12 cellular contexts compared by ENCODE assay signal in the genomic region with DNA sequence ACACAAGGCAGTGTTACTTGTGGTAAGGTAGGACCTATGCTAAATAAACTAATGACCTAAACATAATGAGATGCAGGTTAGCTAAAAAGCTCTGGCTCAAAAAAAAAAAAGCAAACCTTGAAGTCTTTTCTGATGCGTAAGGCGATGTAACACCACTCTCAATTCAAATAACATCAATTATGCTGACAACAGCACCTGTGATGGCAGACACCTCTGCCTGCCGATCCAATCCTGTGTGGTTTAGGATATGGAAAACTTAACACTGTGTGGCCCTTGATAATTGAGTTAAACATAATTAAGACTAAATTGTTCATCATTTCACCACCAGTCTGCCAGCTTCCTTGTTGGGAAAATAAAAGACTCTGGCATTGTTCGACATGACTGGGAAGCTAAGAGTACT. TPM values are rescaled to one million over a fixed set of nuclear protein-coding genes. Genes with fewer than 3 reads are reported as not detected.
DNase-seq lines count a peak whose midpoint lies in the region; ATAC-seq and TF ChIP-seq lines count a peak whose summit lies in the region.
"Had no signal": no experiment of that assay in that cellular context is flagged by ENCODE, and none has a peak within 500 bp of the region (broad histone marks: within the 10 kb centered on the region; RNA-seq: fewer than 3 reads in every experiment).

No MANE protein-coding gene starts in this region.

- H3K9me3 ChIP-seq in T-helper 17 cell (ENCODE audit: control insufficient read depth, low read length, poor library complexity, severe bottlenecking) = no peaks in the 10 kb centered on the region
- H3K9me3 ChIP-seq: BE2C, Caco-2 had no signal

- peaks cover 80% of the 10 kb centered on the region for H3K36me3 Mint-ChIP-seq in activated T-cell treated with anti-CD3 and anti-CD28 coated beads, Interleukin-2, amount 50 U/mL, for 24 hours (ENCODE audit: low read depth)
- H3K36me3 Mint-ChIP-seq in GM23338 (ENCODE audit: low read depth) (peaks cover 32% of the 10 kb centered on the region), T-helper 17 cell (ENCODE audit: low read depth) (peaks cover 9% of the 10 kb centered on the region)

- H3K27me3 Mint-ChIP-seq in activated T-cell treated with anti-CD3 and anti-CD28 coated beads, Interleukin-2, amount 50 U/mL, for 24 hours = no peaks in the 10 kb centered on the region
- H3K27me3 Mint-ChIP-seq in GM23338 (ENCODE audit: insufficient read depth, low read depth, poor library complexity) = no peaks in the 10 kb centered on the region
- H3K27me3 Mint-ChIP-seq in T-helper 17 cell = no peaks in the 10 kb centered on the region
- H3K27me3 Mint-ChIP-seq: CD4-positive, alpha-beta memory T cell had no signal

- TF ChIP-seq CTCF in GM23338 (conservative IDR thresholded peaks at IDR 0.05; ENCODE audit: low read depth in 2 of 2) = no peak

- no peaks in the 10 kb centered on the region for H3K27me3 ChIP-seq in GM23338 (ENCODE audit: insufficient read depth)
- H3K27me3 ChIP-seq: BE2C had no signal

- H2AFZ ChIP-seq in GM23338 = no peak overlapping the region

- DNase-seq in activated T-cell treated with anti-CD3 and anti-CD28 coated beads, Interleukin-2, amount 50 U/mL, for 24 hours = no peak
- no peak for DNase-seq in activated T-cell treated with anti-CD3 and anti-CD28 coated beads, Interleukin-2, amount 50 U/mL, for 48 hours
- DNase-seq in GM23338 (ENCODE audit: low spot score) = peak; percentile 45
- no peak for DNase-seq in T-helper 17 cell
- no peak for DNase-seq in SHP77 treated with DMSO at 0.1 percent for 48 hours (lab: John Stamatoyannopoulos, UW)
- DNase-seq in NCI-H510A treated with DMSO at 0.1 percent for 48 hours (lab: John Stamatoyannopoulos, UW) = no peak
- DNase-seq: BE2C; Caco-2; CD4-positive, alpha-beta memory T cell; H7 had no signal

- H3K36me3 ChIP-seq in GM23338 (ENCODE audit: insufficient read depth) = peaks cover 16% of the 10 kb centered on the region
- H3K36me3 ChIP-seq: BE2C had no signal

- no peak overlapping the region for H3K4me3 Mint-ChIP-seq in activated T-cell treated with anti-CD3 and anti-CD28 coated beads, Interleukin-2, amount 50 U/mL, for 24 hours
- H3K4me3 Mint-ChIP-seq in GM23338 = no peak overlapping the region
- no peak overlapping the region for H3K4me3 Mint-ChIP-seq in T-helper 17 cell
- H3K4me3 Mint-ChIP-seq: CD4-positive, alpha-beta memory T cell had no signal

- H4K20me1 ChIP-seq in GM23338 (replicated peaks; ENCODE audit: insufficient read depth) = no peaks in the 10 kb centered on the region

- no peaks in the 10 kb centered on the region for H3K9me3 Mint-ChIP-seq in activated T-cell treated with anti-CD3 and anti-CD28 coated beads, Interleukin-2, amount 50 U/mL, for 24 hours
- H3K9me3 Mint-ChIP-seq in GM23338 = no peaks in the 10 kb centered on the region
- H3K9me3 Mint-ChIP-seq: CD4-positive, alpha-beta memory T cell had no signal

- H3K4me2 ChIP-seq in GM23338 = no peak overlapping the region; the same call in 1 of the 2 replicates

- peak overlapping the region; percentile 45 for H3K27ac Mint-ChIP-seq in activated T-cell treated with anti-CD3 and anti-CD28 coated beads, Interleukin-2, amount 50 U/mL, for 24 hours
- H3K27ac Mint-ChIP-seq in GM23338 (peak overlapping the region; percentile 50; the same call in 1 of the 2 replicates), T-helper 17 cell (peak overlapping the region; percentile 21)

- no peak overlapping the region for H3K27ac ChIP-seq in GM23338 (ENCODE audit: low read depth)
- H3K27ac ChIP-seq: C4-2B had no signal

- no peaks in the 10 kb centered on the region for H3K9me2 ChIP-seq in GM23338 (ENCODE audit: insufficient read depth)

- no peak overlapping the region for H3K4me3 ChIP-seq in GM23338

- no peaks in the 10 kb centered on the region for H3F3A ChIP-seq in GM23338 (replicated peaks; ENCODE audit: low read depth)

- ATAC-seq in GM23338 = no peak; the same call in 2 of the 3 replicates
- no peak for ATAC-seq in T-helper 17 cell
- ATAC-seq in HG03520 (IDR thresholded peaks at IDR 0.05; ENCODE audit: unreplicated experiment) = no peak

- 0 out of 2 replicates have a peak, but pooled peaks cover 2% of the 10 kb centered on the region for H3K79me2 ChIP-seq in GM23338 (replicated peaks; ENCODE audit: insufficient read depth)

- H3K4me1 Mint-ChIP-seq in activated T-cell treated with anti-CD3 and anti-CD28 coated beads, Interleukin-2, amount 50 U/mL, for 24 hours (ENCODE audit: low read depth) = peaks cover 30% of the 10 kb centered on the region
- peaks cover 6% of the 10 kb centered on the region for H3K4me1 Mint-ChIP-seq in GM23338
- peaks cover 11% of the 10 kb centered on the region for H3K4me1 Mint-ChIP-seq in T-helper 17 cell

- no peaks in the 10 kb centered on the region for H3K4me1 ChIP-seq in GM23338 (ENCODE audit: insufficient read depth)
- H3K4me1 ChIP-seq: BE2C, Caco-2 had no signal

TF ChIP-seq in GM23338, 12 proteins besides CTCF, POLR2A, EP300 and RAD21 (continues in another document):
- TF ChIP-seq JUNB (IDR thresholded peaks at IDR 0.05; ENCODE audit: unreplicated experiment) (no peak), EZH2phosphoT487 (IDR thresholded peaks at IDR 0.05; ENCODE audit: unreplicated experiment) (no peak), CREB1 (CRISPR knock-in tag; IDR thresholded peaks at IDR 0.05; ENCODE audit: low read depth) (no peak), ZNF114 (CRISPR knock-in tag; IDR thresholded peaks at IDR 0.05) (no peak), NANOG (IDR thresholded peaks at IDR 0.05; ENCODE audit: borderline replicate concordance) (no peak)
- TF ChIP-seq, protein P1, sequence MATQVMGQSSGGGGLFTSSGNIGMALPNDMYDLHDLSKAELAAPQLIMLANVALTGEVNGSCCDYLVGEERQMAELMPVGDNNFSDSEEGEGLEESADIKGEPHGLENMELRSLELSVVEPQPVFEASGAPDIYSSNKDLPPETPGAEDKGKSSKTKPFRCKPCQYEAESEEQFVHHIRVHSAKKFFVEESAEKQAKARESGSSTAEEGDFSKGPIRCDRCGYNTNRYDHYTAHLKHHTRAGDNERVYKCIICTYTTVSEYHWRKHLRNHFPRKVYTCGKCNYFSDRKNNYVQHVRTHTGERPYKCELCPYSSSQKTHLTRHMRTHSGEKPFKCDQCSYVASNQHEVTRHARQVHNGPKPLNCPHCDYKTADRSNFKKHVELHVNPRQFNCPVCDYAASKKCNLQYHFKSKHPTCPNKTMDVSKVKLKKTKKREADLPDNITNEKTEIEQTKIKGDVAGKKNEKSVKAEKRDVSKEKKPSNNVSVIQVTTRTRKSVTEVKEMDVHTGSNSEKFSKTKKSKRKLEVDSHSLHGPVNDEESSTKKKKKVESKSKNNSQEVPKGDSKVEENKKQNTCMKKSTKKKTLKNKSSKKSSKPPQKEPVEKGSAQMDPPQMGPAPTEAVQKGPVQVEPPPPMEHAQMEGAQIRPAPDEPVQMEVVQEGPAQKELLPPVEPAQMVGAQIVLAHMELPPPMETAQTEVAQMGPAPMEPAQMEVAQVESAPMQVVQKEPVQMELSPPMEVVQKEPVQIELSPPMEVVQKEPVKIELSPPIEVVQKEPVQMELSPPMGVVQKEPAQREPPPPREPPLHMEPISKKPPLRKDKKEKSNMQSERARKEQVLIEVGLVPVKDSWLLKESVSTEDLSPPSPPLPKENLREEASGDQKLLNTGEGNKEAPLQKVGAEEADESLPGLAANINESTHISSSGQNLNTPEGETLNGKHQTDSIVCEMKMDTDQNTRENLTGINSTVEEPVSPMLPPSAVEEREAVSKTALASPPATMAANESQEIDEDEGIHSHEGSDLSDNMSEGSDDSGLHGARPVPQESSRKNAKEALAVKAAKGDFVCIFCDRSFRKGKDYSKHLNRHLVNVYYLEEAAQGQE (IDR thresholded peaks at IDR 0.05; ENCODE audit: unreplicated experiment) = no peak

RNA-seq across cellular contexts. Expression of a gene that starts 9.1 kb away (rescaled TPM):
- total RNA-seq in GM23338 (2014; rRNA removed; shearing (Covaris generic)) = 17.7 and 30.4 TPM in 2 replicates
- polyA plus RNA-seq in GM23338 (2016; fragmentation: Nextera tagmentation; extraction: Ambion mirVana) = 19.8 and 26.6 TPM in 2 replicates
- total RNA-seq in T-helper 17 cell = 10 to 100 TPM; 25.4 to 29.1 TPM

RNA-seq across cellular contexts. Expression of a gene that starts 9.2 kb away (rescaled TPM):
- total RNA-seq in GM23338 (2014; rRNA removed; shearing (Covaris generic)) = 30.3 and 36.8 TPM in 2 replicates
- 39.9 and 49.9 TPM in 2 replicates for polyA plus RNA-seq in GM23338 (2016; fragmentation: Nextera tagmentation; extraction: Ambion mirVana)
- total RNA-seq in T-helper 17 cell = 10 to 100 TPM; 11.0 to 13.2 TPM
